ENCODE assay signal across 12 cellular contexts in genomic region chr3:58388550-58389061, GRCh38. TPM values are rescaled to one million over a fixed set of nuclear protein-coding genes. Genes with fewer than 3 reads are reported as not detected.
DNase-seq lines count a peak whose midpoint lies in the region; ATAC-seq and TF ChIP-seq lines count a peak whose summit lies in the region.
"Had no signal": no experiment of that assay in that cellular context is flagged by ENCODE, and none has a peak within 500 bp of the region (broad histone marks: within the 10 kb centered on the region; RNA-seq: fewer than 3 reads in every experiment).

No MANE protein-coding gene starts in this region.

- peaks cover 6% of the 10 kb centered on the region; the same call in 1 of the 2 replicates for H4K20me1 ChIP-seq in IMR-90 (ENCODE audit: insufficient read depth, low read length)

- TF ChIP-seq POLR2A in IMR-90 (IDR thresholded peaks at IDR 0.05; ENCODE audit: low read depth, low read length) = no peak

- dilution Hi-C loops in IMR-90 (cut with HindIII; ENCODE audit: low sequenced_read_pairs, unreplicated experiment) = no loop called here

- H2BK5ac ChIP-seq in IMR-90 (ENCODE audit: low read depth, low read length, poor library complexity, severe bottlenecking) = peak overlapping the region; percentile 92

- no peak overlapping the region for H3K4me3 Mint-ChIP-seq in stimulated activated effector memory CD8-positive, alpha-beta T cell treated with anti-CD3 and anti-CD28 coated beads, Interleukin-12 subunit alpha, Interleukin-12 subunit beta, amount 100 ng/mL, for 72 hours
- H3K4me3 Mint-ChIP-seq: stimulated activated naive CD8-positive, alpha-beta T cell treated with anti-CD3 and anti-CD28 coated beads, Interleukin-15, Interleukin-2, amounts not matched to agents 100 ng/mL and 50 ng/mL, for 24 hours had no signal

- peaks cover 10% of the 10 kb centered on the region for H3K4me1 Mint-ChIP-seq in stimulated activated effector memory CD8-positive, alpha-beta T cell treated with anti-CD3 and anti-CD28 coated beads, Interleukin-12 subunit alpha, Interleukin-12 subunit beta, amount 100 ng/mL, for 72 hours

- peak overlapping the region; percentile 24; the same call in 1 of the 2 replicates for H2AK5ac ChIP-seq in IMR-90 (ENCODE audit: low read depth, low read length)

- in situ Hi-C loops in IMR-90 (cut with MboI; ENCODE audit: low sequenced_read_pairs) = no loop called here

- peaks cover 16 to 40% of the 10 kb centered on the region in 2 experiments for H3K79me1 ChIP-seq in IMR-90 (ENCODE audit: low read depth in 1 of 2, low read length in 2 of 2)

- H3K9ac ChIP-seq in IMR-90 (ENCODE audit: low read depth, low read length) = no peak overlapping the region

- peaks cover 12% of the 10 kb centered on the region; the same call in 1 of the 2 replicates for H3K36me3 ChIP-seq in IMR-90 (ENCODE audit: control insufficient read depth, insufficient read depth, low read length)

- peak overlapping the region; percentile 96; the same call in 1 of the 2 replicates for H3K23ac ChIP-seq in IMR-90 (ENCODE audit: low read depth, low read length)

- peak overlapping the region; percentile 93 for H3K18ac ChIP-seq in IMR-90 (ENCODE audit: low read depth, low read length)

- peak; percentile 81 for DNase-seq in IMR-90
- peak; percentile 81 for DNase-seq in astrocyte of the hippocampus (ENCODE audit: low read depth, low spot score)
- DNase-seq in kidney glomerular epithelial cell (lab: John Stamatoyannopoulos, UW) = peak; percentile 11
- DNase-seq in stimulated activated effector memory CD8-positive, alpha-beta T cell treated with anti-CD3 and anti-CD28 coated beads, Interleukin-12 subunit alpha, Interleukin-12 subunit beta, amount 100 ng/mL, for 72 hours (ENCODE audit: low spot score in 2 of 2) = no peak
- DNase-seq in 8988T = no peak
- no peak for DNase-seq in activated CD4-positive, alpha-beta T cell treated with anti-CD3 and anti-CD28 coated beads, Interleukin-2, amount 50 U/mL, for 4 hours
- no peak for DNase-seq in SK-N-DZ (ENCODE audit: low spot score)
- DNase-seq: RPMI8226 had no signal

- BruUV-seq in IMR-90 (replicated peaks; lab: Mats Ljungman, UMichigan) = no TSS peak

- no peak overlapping the region for H3K4me3 ChIP-seq in IMR-90 (ENCODE audit: insufficient read depth, low read depth, low read length)
- H3K4me3 ChIP-seq: lung had no signal

- H3K56ac ChIP-seq in IMR-90 (ENCODE audit: extremely low read depth, insufficient read depth, low read length) = no peak overlapping the region

- POLR2A ChIA-PET in IMR-90 (lab: Charles Lee; ENCODE audit: unreplicated experiment) = no interaction called here

- peaks cover 49% of the 10 kb centered on the region for H3K36me3 Mint-ChIP-seq in stimulated activated effector memory CD8-positive, alpha-beta T cell treated with anti-CD3 and anti-CD28 coated beads, Interleukin-12 subunit alpha, Interleukin-12 subunit beta, amount 100 ng/mL, for 72 hours

- H3K27ac ChIP-seq in IMR-90 (ENCODE audit: insufficient read depth, low read length) = peak overlapping the region; percentile 98; the same call in 1 of the 2 replicates

- H2AK9ac ChIP-seq in IMR-90 (replicated peaks; ENCODE audit: low read depth, low read length, poor library complexity) = no peak overlapping the region

- H2AFZ ChIP-seq in IMR-90 (replicated peaks; ENCODE audit: low read length, poor library complexity) = no peak overlapping the region

- CTCF ChIA-PET in IMR-90 (lab: Yijun Ruan, JAX) = interaction anchor here (0.6 to 1.2 kb wide), 3 partner anchors 10 to 38 kb away, joined by 3 to 7 read pairs (median 3); no protein-coding TSS in a partner anchor

- no peak for TF ChIP-seq RAD21 in IMR-90 (IDR thresholded peaks at IDR 0.05; ENCODE audit: low read length)

- intact Hi-C loops in IMR-90 (cut with micrococcal nuclease) = loop anchor here (1.0 to 5.0 kb wide), 2 partner anchors 36 to 54 kb away; no protein-coding TSS in a partner anchor

- no peaks in the 10 kb centered on the region for H3K27me3 ChIP-seq in IMR-90 (ENCODE audit: control insufficient read depth, insufficient read depth, low read length)

- ATAC-seq in IMR-90 (ENCODE audit: low read depth) (peak; percentile 59), GM21360 (IDR thresholded peaks at IDR 0.05; ENCODE audit: unreplicated experiment) (no peak)
- ATAC-seq in stimulated activated effector memory CD8-positive, alpha-beta T cell treated with anti-CD3 and anti-CD28 coated beads, Interleukin-12 subunit alpha, Interleukin-12 subunit beta, amount 100 ng/mL, for 72 hours = no peak

- peak overlapping the region; percentile 13; the same call in 1 of the 2 replicates for H3K4ac ChIP-seq in IMR-90 (ENCODE audit: low read depth, low read length)

- peak overlapping the region; percentile 34; the same call in 1 of the 2 replicates for H4K91ac ChIP-seq in IMR-90 (ENCODE audit: insufficient read depth, low read depth, low read length)

- peak overlapping the region; percentile 22; the same call in 1 of the 3 replicates for H2BK15ac ChIP-seq in IMR-90 (ENCODE audit: low read depth, low read length)

- peak overlapping the region; percentile 33 to 43; a peak in 1 of 4 replicates for H4K8ac ChIP-seq in IMR-90 (ENCODE audit: low read depth in 2 of 2, low read length in 2 of 2)

- H3K9me3 ChIP-seq in IMR-90 (ENCODE audit: control insufficient read depth, insufficient read depth, low read length) = no peaks in the 10 kb centered on the region

- no peaks in the 10 kb centered on the region for H3K9me3 Mint-ChIP-seq in stimulated activated effector memory CD8-positive, alpha-beta T cell treated with anti-CD3 and anti-CD28 coated beads, Interleukin-12 subunit alpha, Interleukin-12 subunit beta, amount 100 ng/mL, for 72 hours
- H3K9me3 Mint-ChIP-seq: activated naive CD4-positive, alpha-beta T cell treated with anti-CD3 and anti-CD28 coated beads, Interleukin-2, amount 50 U/mL, for 72 hours; stimulated activated naive CD8-positive, alpha-beta T cell treated with anti-CD3 and anti-CD28 coated beads, Interleukin-15, Interleukin-2, amounts not matched to agents 100 ng/mL and 50 ng/mL, for 24 hours had no signal

- no peak overlapping the region for H4K5ac ChIP-seq in IMR-90 (ENCODE audit: low read depth, low read length)

- peaks cover 42% of the 10 kb centered on the region for H3K4me1 ChIP-seq in IMR-90 (ENCODE audit: control insufficient read depth, insufficient read depth, low read length)

- peak overlapping the region; percentile 18; the same call in 1 of the 2 replicates for H2BK20ac ChIP-seq in IMR-90 (ENCODE audit: low read depth, low read length)

- H3K14ac ChIP-seq in IMR-90 (replicated peaks; ENCODE audit: low read depth, low read length) = 0 out of 2 replicates have a peak overlapping the region, but pooled peaks have one; percentile 11

- TF ChIP-seq CTCF in IMR-90 (conservative IDR thresholded peaks at IDR 0.05; ENCODE audit: low read depth, low read length) = no peak

- peaks cover 38% of the 10 kb centered on the region for H3K9me1 ChIP-seq in IMR-90 (ENCODE audit: insufficient read depth, low read length)

- no peak overlapping the region; the same call in 1 of the 2 replicates for H3K4me2 ChIP-seq in IMR-90 (ENCODE audit: low read depth, low read length)

- peak overlapping the region; percentile 14 for H3K27ac Mint-ChIP-seq in stimulated activated effector memory CD8-positive, alpha-beta T cell treated with anti-CD3 and anti-CD28 coated beads, Interleukin-12 subunit alpha, Interleukin-12 subunit beta, amount 100 ng/mL, for 72 hours
- H3K27ac Mint-ChIP-seq: stimulated activated naive CD8-positive, alpha-beta T cell treated with anti-CD3 and anti-CD28 coated beads, Interleukin-15, Interleukin-2, amounts not matched to agents 100 ng/mL and 50 ng/mL, for 24 hours had no signal

- H2BK120ac ChIP-seq in IMR-90 (ENCODE audit: low read depth, low read length) = peak overlapping the region; percentile 49; the same call in 1 of the 2 replicates

TF ChIP-seq in IMR-90, 13 proteins besides CTCF, POLR2A, EP300 and RAD21 (continues in another document):
- no peak for TF ChIP-seq RFX5 (IDR thresholded peaks at IDR 0.05; ENCODE audit: low read depth, low read length)
- no peak for TF ChIP-seq MXI1 (IDR thresholded peaks at IDR 0.05; ENCODE audit: borderline replicate concordance, low read depth, low read length)
- no peak for TF ChIP-seq FOS (IDR thresholded peaks at IDR 0.05; ENCODE audit: low read depth, low read length)
- no peak for TF ChIP-seq BHLHE40 (IDR thresholded peaks at IDR 0.05; ENCODE audit: low read depth, low read length)
- TF ChIP-seq NFE2L2 (IDR thresholded peaks at IDR 0.05; ENCODE audit: low read depth, low read length) = no peak
- TF ChIP-seq MAFK (IDR thresholded peaks at IDR 0.05; ENCODE audit: low read depth, low read length) = no peak
- TF ChIP-seq MAZ (IDR thresholded peaks at IDR 0.05; ENCODE audit: borderline replicate concordance, low read depth, low read length) = no peak
- TF ChIP-seq SMC3 (IDR thresholded peaks at IDR 0.05; ENCODE audit: low read depth, low read length) = no peak
- TF ChIP-seq, protein P1, sequence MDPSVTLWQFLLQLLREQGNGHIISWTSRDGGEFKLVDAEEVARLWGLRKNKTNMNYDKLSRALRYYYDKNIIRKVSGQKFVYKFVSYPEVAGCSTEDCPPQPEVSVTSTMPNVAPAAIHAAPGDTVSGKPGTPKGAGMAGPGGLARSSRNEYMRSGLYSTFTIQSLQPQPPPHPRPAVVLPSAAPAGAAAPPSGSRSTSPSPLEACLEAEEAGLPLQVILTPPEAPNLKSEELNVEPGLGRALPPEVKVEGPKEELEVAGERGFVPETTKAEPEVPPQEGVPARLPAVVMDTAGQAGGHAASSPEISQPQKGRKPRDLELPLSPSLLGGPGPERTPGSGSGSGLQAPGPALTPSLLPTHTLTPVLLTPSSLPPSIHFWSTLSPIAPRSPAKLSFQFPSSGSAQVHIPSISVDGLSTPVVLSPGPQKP (IDR thresholded peaks at IDR 0.05; ENCODE audit: borderline replicate concordance, low read depth, low read length) = no peak
- no peak for TF ChIP-seq RCOR1 (IDR thresholded peaks at IDR 0.05; ENCODE audit: insufficient replicate concordance, low read length)

RNA-seq across cellular contexts. Expression of gene PDHB, which starts 45.0 kb away (rescaled TPM):
- total RNA-seq in IMR-90 (2012; rRNA removed) = 73.5 and 86.9 TPM in 2 replicates
- 63.8 and 69.2 TPM in 2 replicates for polyA plus RNA-seq in IMR-90 (2012; rRNA removed)
- 27.8 and 29.5 TPM in 2 replicates for polyA plus RNA-seq in IMR-90 (2012; cell fraction: cytosol; rRNA removed)
- 14.1 and 41.8 TPM in 2 replicates for polyA plus RNA-seq in IMR-90 (2012; cell fraction: nucleus; rRNA removed; ENCODE audit: low replicate concordance)
- 126 and 131 TPM in 2 replicates for polyA plus RNA-seq in SK-N-DZ (2014; cell fraction: cytosol; rRNA removed)
- polyA plus RNA-seq in SK-N-DZ (2014; cell fraction: nucleus; rRNA removed) = 58.6 and 84.8 TPM in 2 replicates

RNA-seq across cellular contexts. Expression of gene PXK, which starts 55.9 kb away (rescaled TPM):
- total RNA-seq in IMR-90 (2012; rRNA removed) = 14.3 and 15.6 TPM in 2 replicates
- polyA plus RNA-seq in IMR-90 (2012; rRNA removed) = 16.4 and 17.7 TPM in 2 replicates
- polyA plus RNA-seq in IMR-90 (2012; cell fraction: cytosol; rRNA removed) = 7.9 and 8.2 TPM in 2 replicates
- 5.9 and 25.5 TPM in 2 replicates for polyA plus RNA-seq in IMR-90 (2012; cell fraction: nucleus; rRNA removed; ENCODE audit: low replicate concordance)
- 6.4 and 7.3 TPM in 2 replicates for polyA plus RNA-seq in SK-N-DZ (2014; cell fraction: cytosol; rRNA removed)
- 7.2 and 9.6 TPM in 2 replicates for polyA plus RNA-seq in SK-N-DZ (2014; cell fraction: nucleus; rRNA removed)

Comparison
In these comparisons a context has a peak if more than half of its experiments do, and no peak if none do; other contexts are left out.
1. DNase-seq: peak in IMR-90 (single experiment), astrocyte of the hippocampus (single experiment) and kidney glomerular epithelial cell (single experiment); none in stimulated activated effector memory CD8-positive, alpha-beta T cell treated with anti-CD3 and anti-CD28 coated beads, Interleukin-12 subunit alpha, Interleukin-12 subunit beta, amount 100 ng/mL, for 72 hours (0 of 2), 8988T (single experiment), activated CD4-positive, alpha-beta T cell treated with anti-CD3 and anti-CD28 coated beads, Interleukin-2, amount 50 U/mL, for 4 hours (0 of 2) and SK-N-DZ (single experiment).